In genomic region chr16:79175286-79176057, GRCh38 we compare ENCODE assay signal across 21 cellular contexts.
DNase-seq lines count a peak whose midpoint lies in the region; ATAC-seq and TF ChIP-seq lines count a peak whose summit lies in the region.
"Had no signal": no experiment of that assay in that cellular context is flagged by ENCODE, and none has a peak within 500 bp of the region (broad histone marks: within the 10 kb centered on the region; RNA-seq: fewer than 3 reads in every experiment).

No MANE protein-coding gene starts in this region.

- ATAC-seq in activated naive CD4-positive, alpha-beta T cell treated with anti-CD3 and anti-CD28 coated beads, Interleukin-2, amount 50 U/mL, for 72 hours, result peak; percentile 50 to 62
- ATAC-seq in RWPE2 (ENCODE audit: low read depth) (0 out of 3 replicates have a peak, but pooled peaks have one; percentile 19), HG02885 (IDR thresholded peaks at IDR 0.05; ENCODE audit: poor library complexity, unreplicated experiment) (no peak)

- no peak overlapping the region for H3K4me3 ChIP-seq in RWPE2 (ENCODE audit: severe bottlenecking)
- H3K4me3 ChIP-seq: GM23248 had no signal

- no peaks in the 10 kb centered on the region for H3K36me3 ChIP-seq in RWPE2 (ENCODE audit: low read depth)

- H3K36me3 Mint-ChIP-seq in activated naive CD4-positive, alpha-beta T cell treated with anti-CD3 and anti-CD28 coated beads, Interleukin-2, amount 50 U/mL, for 72 hours, result peaks cover 19 to 39% of the 10 kb centered on the region in 2 donors
- H3K36me3 Mint-ChIP-seq in activated naive CD4-positive, alpha-beta T cell treated with anti-CD3 and anti-CD28 coated beads for 36 hours (ENCODE audit: low read depth), result no peaks in the 10 kb centered on the region
- H3K36me3 Mint-ChIP-seq in immature natural killer cell, result peaks cover 0 to 4% (median 0%) of the 10 kb centered on the region in 3 donors
- H3K36me3 Mint-ChIP-seq in CD14-positive monocyte, result no peaks in the 10 kb centered on the region
- H3K36me3 Mint-ChIP-seq in glutamatergic neuron (ENCODE audit: unreplicated experiment), result peaks cover under 1% of the 10 kb centered on the region
- H3K36me3 Mint-ChIP-seq: IgD-negative memory B cell had no signal

- H3K4me1 ChIP-seq in RWPE2 (ENCODE audit: insufficient read depth, poor library complexity, severe bottlenecking), result no peaks in the 10 kb centered on the region

- intact Hi-C loops in activated naive CD4-positive, alpha-beta T cell treated with anti-CD3 and anti-CD28 coated beads for 36 hours (cut with micrococcal nuclease), result no loop called here
- intact Hi-C loops in CD14-positive monocyte (cut with micrococcal nuclease), result no loop called here

- H3K4me1 Mint-ChIP-seq in activated naive CD4-positive, alpha-beta T cell treated with anti-CD3 and anti-CD28 coated beads for 36 hours (ENCODE audit: low read depth), result no peaks in the 10 kb centered on the region
- H3K4me1 Mint-ChIP-seq in immature natural killer cell, result peaks cover 29 to 54% of the 10 kb centered on the region in 2 donors
- peaks cover 23% of the 10 kb centered on the region for H3K4me1 Mint-ChIP-seq in CD14-positive monocyte
- H3K4me1 Mint-ChIP-seq in glutamatergic neuron (ENCODE audit: low read depth, unreplicated experiment), result no peaks in the 10 kb centered on the region

- H3K9me3 Mint-ChIP-seq in activated naive CD4-positive, alpha-beta T cell treated with anti-CD3 and anti-CD28 coated beads, Interleukin-2, amount 50 U/mL, for 72 hours, result peaks cover 16 to 17% of the 10 kb centered on the region in 2 donors
- H3K9me3 Mint-ChIP-seq in activated naive CD4-positive, alpha-beta T cell treated with anti-CD3 and anti-CD28 coated beads for 36 hours, result peaks cover 13% of the 10 kb centered on the region
- H3K9me3 Mint-ChIP-seq in immature natural killer cell (peaks cover 0 to 3% (median 0%) of the 10 kb centered on the region in 6 donors), CD14-positive monocyte (peaks cover 8 to 27% (median 17%) of the 10 kb centered on the region in 7 donors), glutamatergic neuron (ENCODE audit: unreplicated experiment) (peaks cover 1% of the 10 kb centered on the region)

- no peaks in the 10 kb centered on the region for H3K27me3 ChIP-seq in RWPE2 (ENCODE audit: insufficient read depth, poor library complexity, severe bottlenecking)

- no peak overlapping the region for H3K4me3 Mint-ChIP-seq in activated naive CD4-positive, alpha-beta T cell treated with anti-CD3 and anti-CD28 coated beads for 36 hours
- peak overlapping the region in 4 of 5 donors; percentile 6 to 40 (median 28) for H3K4me3 Mint-ChIP-seq in immature natural killer cell
- H3K4me3 Mint-ChIP-seq in CD14-positive monocyte, result no peak overlapping the region
- no peak overlapping the region for H3K4me3 Mint-ChIP-seq in glutamatergic neuron (ENCODE audit: unreplicated experiment)
- H3K4me3 Mint-ChIP-seq: IgD-negative memory B cell had no signal

- peak overlapping the region in 1 of 2 donors; percentile 43 for H3K27ac Mint-ChIP-seq in activated naive CD4-positive, alpha-beta T cell treated with anti-CD3 and anti-CD28 coated beads, Interleukin-2, amount 50 U/mL, for 72 hours
- no peak overlapping the region for H3K27ac Mint-ChIP-seq in activated naive CD4-positive, alpha-beta T cell treated with anti-CD3 and anti-CD28 coated beads for 36 hours
- H3K27ac Mint-ChIP-seq in immature natural killer cell (peak overlapping the region in 5 of 6 donors; percentile 53 to 86 (median 83)), CD14-positive monocyte (no peak overlapping the region), glutamatergic neuron (ENCODE audit: unreplicated experiment) (no peak overlapping the region)
- H3K27ac Mint-ChIP-seq: IgD-negative memory B cell had no signal

- H3K27ac ChIP-seq in RWPE2 (ENCODE audit: poor library complexity, severe bottlenecking), result no peak overlapping the region
- H3K27ac ChIP-seq: GM23248 had no signal

- no peak for DNase-seq in activated naive CD4-positive, alpha-beta T cell treated with anti-CD3 and anti-CD28 coated beads, Interleukin-2, amount 50 U/mL, for 72 hours (ENCODE audit: low spot score in 2 of 2)
- DNase-seq in activated naive CD4-positive, alpha-beta T cell treated with anti-CD3 and anti-CD28 coated beads for 36 hours, result no peak
- DNase-seq in RWPE2 (ENCODE audit: low spot score), result no peak
- no peak for DNase-seq in immature natural killer cell
- no peak for DNase-seq in CD14-positive monocyte (ENCODE audit: low spot score)
- no peak for DNase-seq in glutamatergic neuron
- DNase-seq: CD8-positive, alpha-beta memory T cell; DMS79; GM23248; HCEC 1CT; Kasumi-1; MM.1S; NCI-H1092; NCI-H1436 treated with DMSO at 0.1 percent for 48 hours; NCI-H2029 treated with DMSO at 0.1 percent for 48 hours; NCI-H2171 treated with DMSO at 0.1 percent for 48 hours; NCI-H446 treated with DMSO at 0.1 percent for 48 hours; NK-92 treated with Interleukin-12 subunit alpha and Interleukin-12 subunit beta, amount 100 ng/mL, for 24 hours; Right ventricle myocardium superior had no signal

- CTCF ChIA-PET in activated naive CD4-positive, alpha-beta T cell treated with anti-CD3 and anti-CD28 coated beads for 36 hours (lab: Charles Lee), result interaction anchor here (0.6 kb wide), 1 partner anchor 119 kb away, joined by 3 read pairs; no protein-coding TSS in a partner anchor

- peaks cover 2% of the 10 kb centered on the region for H3K9me3 ChIP-seq in RWPE2 (ENCODE audit: severe bottlenecking)

- no peaks in the 10 kb centered on the region for H3K27me3 Mint-ChIP-seq in activated naive CD4-positive, alpha-beta T cell treated with anti-CD3 and anti-CD28 coated beads for 36 hours (ENCODE audit: low read depth)
- H3K27me3 Mint-ChIP-seq in immature natural killer cell (ENCODE audit: low read depth in 3 of 3) (peaks cover 0 to 4% (median 2%) of the 10 kb centered on the region in 3 donors), CD14-positive monocyte (ENCODE audit: low read depth in 3 of 3) (peaks cover 2 to 8% (median 7%) of the 10 kb centered on the region in 3 donors), glutamatergic neuron (ENCODE audit: unreplicated experiment) (peaks cover 2% of the 10 kb centered on the region)

- TF ChIP-seq CTCF in RWPE2 (IDR thresholded peaks at IDR 0.05; ENCODE audit: poor library complexity, severe bottlenecking) (no peak), CD14-positive monocyte (IDR thresholded peaks at IDR 0.05) (no peak), glutamatergic neuron (IDR thresholded peaks at IDR 0.05; ENCODE audit: partially characterized antibody, unreplicated experiment) (no peak)

Comparison
In these comparisons a context has a peak if more than half of its experiments do, and no peak if none do; other contexts are left out.
1. H3K27ac Mint-ChIP-seq: peak in immature natural killer cell (5 of 6); none in activated naive CD4-positive, alpha-beta T cell treated with anti-CD3 and anti-CD28 coated beads for 36 hours (single experiment), CD14-positive monocyte (0 of 7) and glutamatergic neuron (single experiment).
2. H3K4me3 Mint-ChIP-seq: peak in immature natural killer cell (4 of 5); none in activated naive CD4-positive, alpha-beta T cell treated with anti-CD3 and anti-CD28 coated beads for 36 hours (single experiment), CD14-positive monocyte (0 of 2) and glutamatergic neuron (single experiment).